15 cellular contexts compared by ENCODE assay signal in genomic region chr21:31426235-31426797, GRCh38.
DNase-seq lines count a peak whose midpoint lies in the region; ATAC-seq and TF ChIP-seq lines count a peak whose summit lies in the region.
"Had no signal": no experiment of that assay in that cellular context is flagged by ENCODE, and none has a peak within 500 bp of the region (broad histone marks: within the 10 kb centered on the region; RNA-seq: fewer than 3 reads in every experiment).

No MANE protein-coding gene starts in this region.

- ATAC-seq in GM19351 (IDR thresholded peaks at IDR 0.05; ENCODE audit: unreplicated experiment) (no peak), GM19395 (IDR thresholded peaks at IDR 0.05; ENCODE audit: unreplicated experiment) (no peak), HG02642 (IDR thresholded peaks at IDR 0.05; ENCODE audit: poor library complexity, unreplicated experiment) (no peak)
- ATAC-seq: foreskin keratinocyte had no signal

- BruUV-seq in OCI-LY7 (replicated peaks; lab: Mats Ljungman, UMichigan) = TSS peak; percentile 53

- CTCF ChIA-PET in OCI-LY7 (lab: Charles Lee; ENCODE audit: unreplicated experiment) = no interaction called here

- no peaks in the 10 kb centered on the region for H4K20me1 ChIP-seq in OCI-LY7 (ENCODE audit: insufficient read depth, low read length)

- in situ Hi-C loops in brain microvascular endothelial cell (cut with HindIII; ENCODE audit: low pct_ligation_motif_present, low sequenced_read_pairs) = no loop called here

- no peak overlapping the region for H3K4me2 ChIP-seq in OCI-LY7 (ENCODE audit: low read length)
- H3K4me2 ChIP-seq: SK-N-SH had no signal

- H3K36me3 ChIP-seq in OCI-LY7 (ENCODE audit: insufficient read depth, low read length) (no peaks in the 10 kb centered on the region), brain microvascular endothelial cell (replicated peaks) (no peaks in the 10 kb centered on the region)
- H3K36me3 ChIP-seq: cardiac muscle cell, tibial nerve had no signal

- no peaks in the 10 kb centered on the region for H3K79me2 ChIP-seq in OCI-LY7 (ENCODE audit: insufficient read depth, low read depth, low read length)

- POLR2A ChIA-PET in OCI-LY7 (lab: Charles Lee) = interaction anchor here (1.0 kb wide), 1 partner anchor 14 kb away, joined by 4 read pairs; no protein-coding TSS in a partner anchor

- H3K4me1 ChIP-seq in OCI-LY7 (ENCODE audit: insufficient read depth, low read length, poor library complexity, severe bottlenecking) = no peaks in the 10 kb centered on the region
- H3K4me1 ChIP-seq: foreskin keratinocyte, tibial nerve had no signal

- DNase-seq in stimulated activated CD4-positive, alpha-beta T cell treated with anti-CD3 and anti-CD28 coated beads, Interleukin-15, amount 100 ng/mL, for 24 hours = peak; percentile 23
- DNase-seq in stimulated activated CD4-positive, alpha-beta T cell treated with anti-CD3 and anti-CD28 coated beads, Interleukin-4, amount 100 ng/mL, for 1 hour = no peak
- no peak for DNase-seq in OCI-LY7 (ENCODE audit: low spot score)
- peak; percentile 37 for DNase-seq in brain microvascular endothelial cell
- no peak for DNase-seq in stimulated activated naive CD4-positive, alpha-beta T cell (lab: John Stamatoyannopoulos, UW)
- DNase-seq: endodermal cell, foreskin keratinocyte, mammary epithelial cell, SK-N-SH, small intestine had no signal

- intact Hi-C loops in OCI-LY7 (cut with micrococcal nuclease; ENCODE audit: unreplicated experiment) = no loop called here

- H3K9me3 ChIP-seq in OCI-LY7 (ENCODE audit: low read length) = no peaks in the 10 kb centered on the region
- H3K9me3 ChIP-seq: SK-N-SH, tibial nerve had no signal

- no peak overlapping the region for H2AFZ ChIP-seq in OCI-LY7 (ENCODE audit: low read length)

- H3K4me3 ChIP-seq in OCI-LY7 (ENCODE audit: low read depth, low read length, poor library complexity, severe bottlenecking) (no peak overlapping the region), brain microvascular endothelial cell (ENCODE audit: low read depth, low read length) (no peak overlapping the region)
- H3K4me3 ChIP-seq: cardiac muscle cell, tibial nerve had no signal

- TF ChIP-seq CTCF in OCI-LY7 (conservative IDR thresholded peaks at IDR 0.05; ENCODE audit: low read length) = no peak
- TF ChIP-seq CTCF in brain microvascular endothelial cell (IDR thresholded peaks at IDR 0.05; ENCODE audit: low read depth, low read length, missing control alignments) = no peak

- no peaks in the 10 kb centered on the region for H3K9me2 ChIP-seq in OCI-LY7 (ENCODE audit: insufficient read depth, low read length)
- H3K9me2 ChIP-seq: SK-N-SH had no signal

- H3K27me3 ChIP-seq in brain microvascular endothelial cell (replicated peaks) = no peaks in the 10 kb centered on the region
- H3K27me3 ChIP-seq: cardiac muscle cell, foreskin keratinocyte, tibial nerve had no signal

- H3K27ac ChIP-seq in OCI-LY7 (ENCODE audit: low read depth, low read length, poor library complexity, severe bottlenecking) (no peak overlapping the region), brain microvascular endothelial cell (no peak overlapping the region)
- H3K27ac ChIP-seq: cardiac muscle cell, foreskin keratinocyte, tibial nerve had no signal

Comparison
In these comparisons a context has a peak if more than half of its experiments do, and no peak if none do; other contexts are left out.
1. DNase-seq: peak in stimulated activated CD4-positive, alpha-beta T cell treated with anti-CD3 and anti-CD28 coated beads, Interleukin-15, amount 100 ng/mL, for 24 hours (single experiment) and brain microvascular endothelial cell (single experiment); none in stimulated activated CD4-positive, alpha-beta T cell treated with anti-CD3 and anti-CD28 coated beads, Interleukin-4, amount 100 ng/mL, for 1 hour (single experiment), OCI-LY7 (single experiment) and stimulated activated naive CD4-positive, alpha-beta T cell (0 of 6).